In genomic region chr14:90381999-90382451, GRCh38 we compare ENCODE assay signal across 8 cellular contexts. TPM values are rescaled to one million over a fixed set of nuclear protein-coding genes. Genes with fewer than 3 reads are reported as not detected.
DNase-seq lines count a peak whose midpoint lies in the region; ATAC-seq, FAIRE-seq and TF ChIP-seq lines count a peak whose summit lies in the region.

No MANE protein-coding gene starts in this region.

- H3K27me3 ChIP-seq in SK-N-SH (ENCODE audit: insufficient read depth): no peaks in the 10 kb centered on the region
- H3K27me3 ChIP-seq in HepG2 (ENCODE audit: control insufficient read depth in 1 of 2, insufficient read depth in 2 of 2, low read length in 2 of 2): no peaks in the 10 kb centered on the region; a peak in 1 of 5 replicates

- no peak for ATAC-seq in SK-N-SH treated with all-trans-retinoic acid at 6 μM for 48 hours
- peak; percentile 13 for ATAC-seq in HepG2

- H3K4me2 ChIP-seq in SK-N-SH: peak overlapping the region; percentile 84
- H3K4me2 ChIP-seq in HepG2 (ENCODE audit: low read depth, low read length): peak overlapping the region; percentile 98

- H3K4me3 ChIP-seq in SK-N-SH (ENCODE audit: low read depth in 2 of 2, low read length in 1 of 2) (peak overlapping the region; percentile 70 to 80), HepG2 (replicated peaks in 1 of 3; ENCODE audit: insufficient read depth in 1 of 3, low read depth in 2 of 3, low read length in 3 of 3) (peak overlapping the region; percentile 53 to 79 (median 71)), urinary bladder (ENCODE audit: low read depth, low read length) (peak overlapping the region; percentile 48)

- peak overlapping the region; percentile 96 to 99; a peak in 3 of 4 replicates for H3K27ac ChIP-seq in SK-N-SH (ENCODE audit: low read depth in 2 of 2, low read length in 1 of 2)
- peak overlapping the region; percentile 96 for H3K27ac ChIP-seq in HepG2 (ENCODE audit: extremely low read length, insufficient read depth, low read length)
- peak overlapping the region; percentile 98 for H3K27ac ChIP-seq in urinary bladder (ENCODE audit: low read depth)

- no peak for TF ChIP-seq CTCF in SK-N-SH (IDR thresholded peaks at IDR 0.05)
- no peak for TF ChIP-seq CTCF in HepG2 (CRISPR knock-in tag; IDR thresholded peaks at IDR 0.05)

- peak; percentile 49 for FAIRE-seq in HepG2 (lab: Jason Lieb, UNC)

- TF ChIP-seq POLR2A in HepG2 (IDR thresholded peaks at IDR 0.05; ENCODE audit: insufficient read depth in 1 of 2, low read depth in 2 of 2, low read length in 2 of 2): no peak

- no peaks in the 10 kb centered on the region for H3K9me2 ChIP-seq in SK-N-SH

- no peaks in the 10 kb centered on the region for H3F3A ChIP-seq in SK-N-SH (replicated peaks; ENCODE audit: insufficient read depth)

- intact Hi-C loops in HepG2 (cut with micrococcal nuclease; ENCODE audit: unreplicated experiment): loop anchor here (2.0 kb wide), 2 partner anchors 13 to 427 kb away; partner anchors contain the start of genes EFCAB11 and TDP1

- H3K4me1 ChIP-seq in SK-N-SH (ENCODE audit: control insufficient read depth in 1 of 2, insufficient read depth in 2 of 2, low read depth in 1 of 2, low read length in 1 of 2): peaks cover 16 to 19% of the 10 kb centered on the region in 2 experiments; a peak in 2 of 4 replicates
- peaks cover 30% of the 10 kb centered on the region for H3K4me1 ChIP-seq in HepG2 (ENCODE audit: insufficient read depth, low read length)
- no peaks in the 10 kb centered on the region for H3K4me1 ChIP-seq in urinary bladder (ENCODE audit: insufficient read depth)

- H2AFZ ChIP-seq in SK-N-SH (ENCODE audit: low read depth): peak overlapping the region; percentile 98
- H2AFZ ChIP-seq in HepG2 (ENCODE audit: low read length): peak overlapping the region; percentile 71

- POLR2A ChIA-PET in SK-N-SH (lab: Yijun Ruan, JAX) (interaction anchor here (0.9 to 3.7 kb wide), 7 partner anchors 15 to 358 kb away, joined by 3 to 36 read pairs (median 3); partner anchors contain the start of genes CALM1 and PSMC1), HepG2 (lab: Yijun Ruan, JAX) (interaction anchor here (0.8 to 8.4 kb wide), 11 partner anchors 9 to 132 kb away, joined by 3 to 105 read pairs (median 3); partner anchors contain the start of gene CALM1)

- H4K20me1 ChIP-seq in SK-N-SH (ENCODE audit: insufficient read depth) (no peaks in the 10 kb centered on the region), HepG2 (ENCODE audit: insufficient read depth, low read length) (no peaks in the 10 kb centered on the region)

- peak overlapping the region; percentile 96 for H3K9ac ChIP-seq in SK-N-SH
- peak overlapping the region; percentile 96 for H3K9ac ChIP-seq in HepG2 (ENCODE audit: insufficient read depth, low read depth, low read length)

- no peaks in the 10 kb centered on the region for H3K79me2 ChIP-seq in SK-N-SH (ENCODE audit: insufficient read depth)
- no peaks in the 10 kb centered on the region for H3K79me2 ChIP-seq in HepG2 (ENCODE audit: insufficient read depth, low read length)

- CTCF ChIA-PET in SK-N-SH (lab: Yijun Ruan, JAX): interaction anchor here (1.2 to 4.2 kb wide), 7 partner anchors 9 to 376 kb away, joined by 5 to 18 read pairs (median 6); partner anchors contain the start of gene CALM1
- CTCF ChIA-PET in HepG2 (lab: Yijun Ruan, JAX; ENCODE audit: low intra/inter-chr PET ratio, low total read pairs): no interaction called here

- DNase-seq in SK-N-SH (peak; percentile 26), NCI-H2227 treated with DMSO at 0.1 percent for 48 hours (lab: John Stamatoyannopoulos, UW) (peak; percentile 58), HepG2 (ENCODE audit: low spot score) (peak; percentile 55), medulla oblongata (ENCODE audit: extremely low spot score) (no peak), T1000 (lab: John Stamatoyannopoulos, UW) (no peak)
- peak; percentile 14 for DNase-seq in central memory CD4-positive, alpha-beta T cell

- WGBS in SK-N-SH (ENCODE audit: low lambda C conversion rate): 56% methylated on average over 13 of the region's 13 CpGs
- WGBS in HepG2 (ENCODE audit: low lambda C conversion rate): 2% methylated on average over 12 of the region's 13 CpGs
- WGBS in urinary bladder: 17% methylated on average over 13 of the region's 13 CpGs

- H3K36me3 ChIP-seq in SK-N-SH (replicated peaks in 1 of 2; ENCODE audit: control insufficient read depth in 1 of 2, insufficient read depth in 2 of 2, low read length in 1 of 2) (no peaks in the 10 kb centered on the region), HepG2 (replicated peaks in 1 of 2; ENCODE audit: control insufficient read depth in 1 of 2, insufficient read depth in 2 of 2, low read length in 2 of 2) (no peaks in the 10 kb centered on the region), urinary bladder (ENCODE audit: insufficient read depth) (no peaks in the 10 kb centered on the region)

- in situ Hi-C loops in HepG2 (cut with HindIII; ENCODE audit: extremely low pct_ligation_motif_present, low pct_unique_long_range_greater_than_20kb): no loop called here

- H3K9me3 ChIP-seq in SK-N-SH: no peaks in the 10 kb centered on the region
- no peaks in the 10 kb centered on the region for H3K9me3 ChIP-seq in HepG2 (ENCODE audit: low read length)

- TF ChIP-seq EP300 in SK-N-SH (IDR thresholded peaks at IDR 0.05; ENCODE audit: borderline replicate concordance in 1 of 2, low read depth in 1 of 2, low read length in 1 of 2) (no peak), HepG2 (IDR thresholded peaks at IDR 0.05; ENCODE audit: low read depth in 2 of 2, low read length in 2 of 2) (no peak; a peak in 1 of 4 replicates), HepG2 (CRISPR knock-in tag; IDR thresholded peaks at IDR 0.05; ENCODE audit: borderline replicate concordance) (no peak)

- no TSS peak for BruUV-seq in HepG2 (replicated peaks; lab: Mats Ljungman, UMichigan)

- TF ChIP-seq RAD21 in SK-N-SH (IDR thresholded peaks at IDR 0.05; ENCODE audit: low read length): no peak
- no peak for TF ChIP-seq RAD21 in HepG2 (CRISPR knock-in tag; IDR thresholded peaks at IDR 0.05)

TF ChIP-seq in SK-N-SH treated with all-trans-retinoic acid at 6 μM for 48 hours, 23 proteins besides CTCF, POLR2A, EP300 and RAD21 (continues in another document):
- TF ChIP-seq ZFP30 (CRISPR knock-in tag; IDR thresholded peaks at IDR 0.05): no peak

RNA-seq across cellular contexts. Expression of gene CALM1, which starts 14.8 kb away (rescaled TPM):
- polyA plus RNA-seq in SK-N-SH (2012; rRNA removed) (221 and 299 TPM in 2 replicates), HepG2 (2011; rRNA removed) (80.5 and 110 TPM in 2 replicates), urinary bladder (540 TPM)
- polyA plus RNA-seq in SK-N-SH (2012; cell fraction: cytosol; rRNA removed): 260 and 283 TPM in 2 replicates
- 165 and 178 TPM in 2 replicates for polyA plus RNA-seq in SK-N-SH (2012; cell fraction: nucleus; rRNA removed)
- total RNA-seq in HepG2 (2016; rRNA removed; fragmentation: Illumina TruSeq; extraction: Trizol) (238 and 346 TPM in 2 replicates), urinary bladder (325 TPM)
- total RNA-seq in HepG2 (2016; cell fraction: cytosol; rRNA removed; fragmentation: Illumina TruSeq; extraction: Trizol; ENCODE audit: low read depth): 29.6 and 47.4 TPM in 2 replicates
- total RNA-seq in HepG2 (2016; cell fraction: insoluble cytoplasmic fraction; rRNA removed; fragmentation: Illumina TruSeq; extraction: Trizol): 242 and 366 TPM in 2 replicates
- total RNA-seq in HepG2 (2016; cell fraction: membrane; rRNA removed; fragmentation: Illumina TruSeq; extraction: Trizol): 98.2 and 111 TPM in 2 replicates
- 91.7 and 108 TPM in 2 replicates for total RNA-seq in HepG2 (2016; cell fraction: nucleus; rRNA removed; fragmentation: Illumina TruSeq; extraction: Trizol)
- 96.0 and 112 TPM in 2 replicates for polyA plus RNA-seq in HepG2 (2011; cell fraction: cytosol; rRNA removed)
- 50.1 and 52.3 TPM in 2 replicates for polyA plus RNA-seq in HepG2 (2011; cell fraction: nucleus; rRNA removed)
- 119 and 120 TPM in 2 replicates for polyA plus RNA-seq in HepG2 (2012)
- 40.5 and 51.9 TPM in 2 replicates for polyA plus RNA-seq in HepG2 (2016; cell fraction: cytosol; fragmentation: Illumina TruSeq; extraction: Trizol; ENCODE audit: low read depth)
- polyA plus RNA-seq in HepG2 (2016; cell fraction: insoluble cytoplasmic fraction; fragmentation: Illumina TruSeq; extraction: Trizol; ENCODE audit: low read depth): 366 and 395 TPM in 2 replicates
- 92.6 and 101 TPM in 2 replicates for polyA plus RNA-seq in HepG2 (2016; cell fraction: membrane; fragmentation: Illumina TruSeq; extraction: Trizol; ENCODE audit: low read depth)
- polyA plus RNA-seq in HepG2 (2016; cell fraction: nucleus; fragmentation: Illumina TruSeq; extraction: Trizol; ENCODE audit: insufficient read depth, low read depth): 160 and 164 TPM in 2 replicates
- polyA minus RNA-seq in HepG2 (2011; rRNA and poly(A)+ RNA removed; ENCODE audit: low replicate concordance): 189 and 213 TPM in 2 replicates
- 93.2 and 109 TPM in 2 replicates for polyA minus RNA-seq in HepG2 (2011; cell fraction: cytosol; rRNA and poly(A)+ RNA removed)
- polyA minus RNA-seq in HepG2 (2011; cell fraction: nucleus; rRNA and poly(A)+ RNA removed): 128 and 155 TPM in 2 replicates

RNA-seq across cellular contexts. Expression of gene NRDE2, which starts 50.3 kb away (rescaled TPM):
- polyA plus RNA-seq in SK-N-SH (2012; rRNA removed) (10.3 and 11.3 TPM in 2 replicates), HepG2 (2011; rRNA removed) (5.6 TPM in 2 replicates), urinary bladder (8.0 TPM)
- 6.1 and 7.6 TPM in 2 replicates for polyA plus RNA-seq in SK-N-SH (2012; cell fraction: cytosol; rRNA removed)
- polyA plus RNA-seq in SK-N-SH (2012; cell fraction: nucleus; rRNA removed): 30.6 and 31.1 TPM in 2 replicates
- total RNA-seq in HepG2 (2016; rRNA removed; fragmentation: Illumina TruSeq; extraction: Trizol) (12.5 and 16.9 TPM in 2 replicates), urinary bladder (15.6 TPM)
- 2.5 and 3.0 TPM in 2 replicates for total RNA-seq in HepG2 (2016; cell fraction: cytosol; rRNA removed; fragmentation: Illumina TruSeq; extraction: Trizol; ENCODE audit: low read depth)
- total RNA-seq in HepG2 (2016; cell fraction: insoluble cytoplasmic fraction; rRNA removed; fragmentation: Illumina TruSeq; extraction: Trizol): 14.5 and 15.2 TPM in 2 replicates
- total RNA-seq in HepG2 (2016; cell fraction: membrane; rRNA removed; fragmentation: Illumina TruSeq; extraction: Trizol): 3.4 and 3.9 TPM in 2 replicates
- 19.1 and 19.5 TPM in 2 replicates for total RNA-seq in HepG2 (2016; cell fraction: nucleus; rRNA removed; fragmentation: Illumina TruSeq; extraction: Trizol)
- 4.7 and 5.4 TPM in 2 replicates for polyA plus RNA-seq in HepG2 (2011; cell fraction: cytosol; rRNA removed)
- polyA plus RNA-seq in HepG2 (2011; cell fraction: nucleus; rRNA removed): 12.3 and 13.4 TPM in 2 replicates
- polyA plus RNA-seq in HepG2 (2012): 5.2 and 6.2 TPM in 2 replicates
- polyA plus RNA-seq in HepG2 (2016; cell fraction: cytosol; fragmentation: Illumina TruSeq; extraction: Trizol; ENCODE audit: low read depth): 0.38 and 0.41 TPM in 2 replicates
- polyA plus RNA-seq in HepG2 (2016; cell fraction: insoluble cytoplasmic fraction; fragmentation: Illumina TruSeq; extraction: Trizol; ENCODE audit: low read depth): 9.6 and 10.3 TPM in 2 replicates
- polyA plus RNA-seq in HepG2 (2016; cell fraction: membrane; fragmentation: Illumina TruSeq; extraction: Trizol; ENCODE audit: low read depth): 0.86 and 0.92 TPM in 2 replicates
- 14.5 and 18.6 TPM in 2 replicates for polyA plus RNA-seq in HepG2 (2016; cell fraction: nucleus; fragmentation: Illumina TruSeq; extraction: Trizol; ENCODE audit: insufficient read depth, low read depth)
- polyA minus RNA-seq in HepG2 (2011; rRNA and poly(A)+ RNA removed; ENCODE audit: low replicate concordance): 9.4 and 26.4 TPM in 2 replicates
- 3.1 and 3.3 TPM in 2 replicates for polyA minus RNA-seq in HepG2 (2011; cell fraction: cytosol; rRNA and poly(A)+ RNA removed)
- 24.8 and 25.6 TPM in 2 replicates for polyA minus RNA-seq in HepG2 (2011; cell fraction: nucleus; rRNA and poly(A)+ RNA removed)

Comparison
In these comparisons a context has a peak if more than half of its experiments do, and no peak if none do; other contexts are left out.
1. DNase-seq: peak in SK-N-SH (single experiment), NCI-H2227 treated with DMSO at 0.1 percent for 48 hours (single experiment), central memory CD4-positive, alpha-beta T cell (single experiment) and HepG2 (single experiment); none in medulla oblongata (single experiment) and T1000 (single experiment).
2. Of the 25 proteins assayed by ChIP-seq in both HepG2 and SK-N-SH: peak only in HepG2: none; only in SK-N-SH: RFX5; in both: none; in neither: 24.
3. Peak in every context shown above with its lines, with median percentiles within 50 percentile points of each other: H3K27ac ChIP-seq and H3K4me3 ChIP-seq.